22 cellular contexts compared by ENCODE assay signal in genomic region chr9:82054264-82055015, GRCh38.
"Had no signal": no experiment of that assay in that cellular context is flagged by ENCODE, and none has a peak within 500 bp of the region (broad histone marks: within the 10 kb centered on the region; RNA-seq: fewer than 3 reads in every experiment).

No MANE protein-coding gene starts in this region.

- H3K27ac ChIP-seq: colonic mucosa, epithelial cell of prostate, esophagus squamous epithelium, gastrocnemius medialis, hepatocyte, left lung, lower lobe of right lung had no signal

- H3K4me3 ChIP-seq: colonic mucosa, esophagus squamous epithelium, gastrocnemius medialis, hepatocyte, left lung, lower lobe of right lung had no signal

- DNase-seq: cerebellar nuclear complex; colonic mucosa; cortex of kidney; effector CD8-positive, alpha-beta T cell; effector memory CD8-positive, alpha-beta T cell; endodermal cell; erythroblast; esophagus squamous epithelium; foreskin fibroblast; foreskin melanocyte; gastrocnemius medialis; glutamatergic neuron; head of caudate nucleus; left cardiac atrium; left ventricle myocardium superior; lower lobe of right lung; mesendoderm; midbrain had no signal

- H3K4me2 ChIP-seq: hepatocyte had no signal

- H3K36me3 ChIP-seq: colonic mucosa, esophagus squamous epithelium, gastrocnemius medialis, left lung, lower lobe of right lung had no signal

- H2AFZ ChIP-seq: hepatocyte had no signal

- H3K9me3 ChIP-seq: colonic mucosa, esophagus squamous epithelium, gastrocnemius medialis, lower lobe of right lung had no signal

- H3K4me1 ChIP-seq: colonic mucosa, esophagus squamous epithelium, gastrocnemius medialis, left lung, lower lobe of right lung had no signal

- H3K27me3 ChIP-seq: colonic mucosa, esophagus squamous epithelium, gastrocnemius medialis, hepatocyte, left lung had no signal

- ATAC-seq: effector memory CD8-positive, alpha-beta T cell; esophagus mucosa; gastrocnemius medialis; left cardiac atrium; left lung; left ventricle myocardium superior; lower lobe of right lung had no signal
